In the genomic region with DNA sequence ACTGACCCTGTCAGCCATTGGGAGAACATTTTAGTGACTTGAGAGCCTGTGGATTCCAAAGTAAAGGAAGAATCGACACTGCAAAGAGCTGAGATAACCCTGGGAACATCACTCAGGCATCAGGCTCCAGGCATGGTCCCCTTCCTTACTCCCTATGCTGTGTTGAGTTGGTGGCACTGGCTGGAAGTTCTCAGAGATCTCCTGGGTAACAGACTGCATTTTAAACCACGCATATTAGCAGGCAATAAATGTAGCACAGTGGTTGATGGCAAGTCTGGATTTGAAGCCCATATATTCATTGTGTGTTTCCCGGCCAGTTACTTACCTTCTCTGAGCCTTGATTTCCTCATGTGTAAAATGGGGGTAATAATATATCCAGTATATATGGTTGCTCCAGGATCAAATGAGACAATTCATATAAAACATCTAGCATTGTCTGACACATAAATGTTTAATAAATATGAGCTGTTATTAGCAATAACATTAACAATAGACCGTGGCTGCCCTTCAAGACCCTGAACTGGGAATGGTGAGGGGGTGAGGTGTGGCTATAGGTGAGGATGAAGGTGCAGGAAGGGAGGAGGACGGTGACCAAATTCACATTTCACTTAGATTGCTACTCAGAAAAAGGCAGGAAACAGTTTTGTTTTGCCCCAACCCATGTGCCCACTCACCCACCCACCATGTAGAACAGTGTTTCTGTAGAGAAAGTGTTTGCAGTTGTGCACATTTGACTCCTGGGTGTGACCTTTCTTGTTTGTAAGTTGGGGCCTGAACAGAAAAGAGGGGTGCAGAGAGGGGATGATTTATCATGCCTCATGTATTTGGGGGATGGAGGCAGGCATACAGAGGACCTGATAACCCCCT, we compare ENCODE assay signal across 8 cellular contexts. TPM values are rescaled to one million over a fixed set of nuclear protein-coding genes. Genes with fewer than 3 reads are reported as not detected.
DNase-seq lines count a peak whose midpoint lies in the region; ATAC-seq and TF ChIP-seq lines count a peak whose summit lies in the region.

No MANE protein-coding gene starts in this region.

- peak overlapping the region; percentile 90 for H3K27ac Mint-ChIP-seq in WTC11

- no peak for ATAC-seq in WTC11
- ATAC-seq in HG02884 (IDR thresholded peaks at IDR 0.05; ENCODE audit: unreplicated experiment): no peak
- no peak for ATAC-seq in HG02678 (IDR thresholded peaks at IDR 0.05; ENCODE audit: unreplicated experiment)

- peaks cover 66% of the 10 kb centered on the region for H3K4me1 Mint-ChIP-seq in WTC11

- H3K36me3 Mint-ChIP-seq in WTC11: peaks cover 6% of the 10 kb centered on the region; the same call in 1 of the 2 replicates

- H3K4me3 ChIP-seq in GM12864 (ENCODE audit: low read depth, low read length) (peak overlapping the region; percentile 74), fibroblast of mammary gland (ENCODE audit: control insufficient read depth, low read depth, low read length) (peak overlapping the region; percentile 71), retinal pigment epithelial cell (ENCODE audit: low read length) (peak overlapping the region; percentile 75)

- POLR2A ChIA-PET in WTC11 (lab: Charles Lee): no interaction called here

- CTCF ChIA-PET in WTC11 (lab: Charles Lee): no interaction called here

- TF ChIP-seq CTCF in GM12864 (IDR thresholded peaks at IDR 0.05; ENCODE audit: low read depth, low read length, missing control alignments) (no peak), WTC11 (IDR thresholded peaks at IDR 0.05) (no peak), fibroblast of mammary gland (conservative IDR thresholded peaks at IDR 0.05; ENCODE audit: control insufficient read depth, insufficient read depth, low read depth, low read length) (no peak), retinal pigment epithelial cell (conservative IDR thresholded peaks at IDR 0.05; ENCODE audit: low read depth, low read length) (no peak)

- peaks cover 13% of the 10 kb centered on the region for H3K27me3 Mint-ChIP-seq in WTC11 (ENCODE audit: low read depth)

- DNase-seq in GM12864 (ENCODE audit: low read depth) (no peak), WTC11 (ENCODE audit: low spot score) (no peak), fibroblast of mammary gland (ENCODE audit: low read depth) (no peak), retinal pigment epithelial cell (ENCODE audit: low read depth) (no peak), NCI-H748 (lab: John Stamatoyannopoulos, UW; ENCODE audit: unreplicated experiment) (no peak), NCI-H2196 treated with DMSO at 0.1 percent for 48 hours (lab: John Stamatoyannopoulos, UW; ENCODE audit: unreplicated experiment) (no peak)

- H3K9me3 Mint-ChIP-seq in WTC11: no peaks in the 10 kb centered on the region

- peak overlapping the region; percentile 89 for H3K4me3 Mint-ChIP-seq in WTC11

TF ChIP-seq in WTC11, 78 proteins besides CTCF, POLR2A, EP300 and RAD21:
- TF ChIP-seq TP53 (CRISPR knock-in tag; IDR thresholded peaks at IDR 0.05) (no peak), ZNF263 (CRISPR knock-in tag; IDR thresholded peaks at IDR 0.05; ENCODE audit: low read depth) (no peak), ATF1 (CRISPR knock-in tag; IDR thresholded peaks at IDR 0.05) (no peak)
TF ChIP-seq in WTC11: peak in this region for 0.

RNA-seq across cellular contexts. Expression of gene PLCG1, which starts 2.1 kb away (rescaled TPM):
- 177 to 201 TPM (median 194 TPM) in 3 replicates for total RNA-seq in WTC11 (2021)
